ENCODE assay signal across 1 cellular context in the genomic region with DNA sequence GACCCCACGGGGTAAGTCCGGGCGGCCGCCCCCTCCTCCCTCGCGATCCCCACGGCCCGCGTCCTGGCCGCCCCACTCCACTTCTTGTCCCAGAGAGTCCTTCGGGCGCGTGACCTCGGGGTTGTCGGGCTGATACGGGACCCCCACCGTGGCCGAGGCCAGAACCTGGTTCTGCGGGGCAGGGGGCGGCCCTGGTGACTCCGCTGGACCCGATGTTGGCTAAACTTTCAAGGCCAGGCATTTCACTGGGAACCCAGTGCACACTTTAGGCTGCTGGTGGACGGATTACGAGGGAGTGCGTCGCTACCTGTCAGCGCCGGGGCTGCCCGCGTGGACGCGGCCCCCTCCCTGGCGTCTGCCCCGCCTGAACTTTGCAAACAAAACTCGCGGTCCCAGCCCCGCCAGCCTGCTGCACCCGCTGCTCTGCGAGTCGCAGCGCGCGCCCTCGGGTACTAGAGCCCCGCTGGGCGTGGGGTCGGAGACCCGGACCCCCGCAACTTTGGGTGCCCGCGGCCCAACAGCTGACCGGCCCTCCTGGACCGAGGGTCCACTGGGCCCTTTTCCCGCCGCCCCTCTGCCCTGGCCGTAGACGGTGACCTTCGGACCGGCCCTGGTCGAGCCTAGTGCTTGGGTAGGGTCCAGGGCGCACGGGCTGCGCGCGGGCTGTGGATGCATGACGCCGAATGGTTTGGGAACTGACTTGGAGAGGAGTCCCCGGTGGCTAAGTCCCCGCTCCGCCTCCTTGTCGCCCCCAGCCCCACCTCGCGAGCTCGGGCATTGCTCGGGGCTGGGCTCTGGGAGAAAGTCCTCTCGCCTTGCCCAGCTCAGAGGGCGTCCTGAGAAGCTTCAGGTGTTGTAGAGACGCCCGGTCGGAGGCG.
A peak's percentile ranks its signal among the peaks of the same experiment; 100 is the strongest.
TF ChIP-seq lines count a peak whose summit lies in the region.

No MANE protein-coding gene starts in this region.

TF ChIP-seq in HepG2, 621 proteins besides CTCF, POLR2A, EP300 and RAD21 (continued from another document and continues in another):
- TF ChIP-seq, protein P1, sequence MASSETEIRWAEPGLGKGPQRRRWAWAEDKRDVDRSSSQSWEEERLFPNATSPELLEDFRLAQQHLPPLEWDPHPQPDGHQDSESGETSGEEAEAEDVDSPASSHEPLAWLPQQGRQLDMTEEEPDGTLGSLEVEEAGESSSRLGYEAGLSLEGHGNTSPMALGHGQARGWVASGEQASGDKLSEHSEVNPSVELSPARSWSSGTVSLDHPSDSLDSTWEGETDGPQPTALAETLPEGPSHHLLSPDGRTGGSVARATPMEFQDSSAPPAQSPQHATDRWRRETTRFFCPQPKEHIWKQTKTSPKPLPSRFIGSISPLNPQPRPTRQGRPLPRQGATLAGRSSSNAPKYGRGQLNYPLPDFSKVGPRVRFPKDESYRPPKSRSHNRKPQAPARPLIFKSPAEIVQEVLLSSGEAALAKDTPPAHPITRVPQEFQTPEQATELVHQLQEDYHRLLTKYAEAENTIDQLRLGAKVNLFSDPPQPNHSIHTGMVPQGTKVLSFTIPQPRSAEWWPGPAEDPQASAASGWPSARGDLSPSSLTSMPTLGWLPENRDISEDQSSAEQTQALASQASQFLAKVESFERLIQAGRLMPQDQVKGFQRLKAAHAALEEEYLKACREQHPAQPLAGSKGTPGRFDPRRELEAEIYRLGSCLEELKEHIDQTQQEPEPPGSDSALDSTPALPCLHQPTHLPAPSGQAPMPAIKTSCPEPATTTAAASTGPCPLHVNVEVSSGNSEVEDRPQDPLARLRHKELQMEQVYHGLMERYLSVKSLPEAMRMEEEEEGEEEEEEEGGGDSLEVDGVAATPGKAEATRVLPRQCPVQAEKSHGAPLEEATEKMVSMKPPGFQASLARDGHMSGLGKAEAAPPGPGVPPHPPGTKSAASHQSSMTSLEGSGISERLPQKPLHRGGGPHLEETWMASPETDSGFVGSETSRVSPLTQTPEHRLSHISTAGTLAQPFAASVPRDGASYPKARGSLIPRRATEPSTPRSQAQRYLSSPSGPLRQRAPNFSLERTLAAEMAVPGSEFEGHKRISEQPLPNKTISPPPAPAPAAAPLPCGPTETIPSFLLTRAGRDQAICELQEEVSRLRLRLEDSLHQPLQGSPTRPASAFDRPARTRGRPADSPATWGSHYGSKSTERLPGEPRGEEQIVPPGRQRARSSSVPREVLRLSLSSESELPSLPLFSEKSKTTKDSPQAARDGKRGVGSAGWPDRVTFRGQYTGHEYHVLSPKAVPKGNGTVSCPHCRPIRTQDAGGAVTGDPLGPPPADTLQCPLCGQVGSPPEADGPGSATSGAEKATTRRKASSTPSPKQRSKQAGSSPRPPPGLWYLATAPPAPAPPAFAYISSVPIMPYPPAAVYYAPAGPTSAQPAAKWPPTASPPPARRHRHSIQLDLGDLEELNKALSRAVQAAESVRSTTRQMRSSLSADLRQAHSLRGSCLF (CRISPR knock-in tag; IDR thresholded peaks at IDR 0.05; ENCODE audit: borderline replicate concordance): no peak
- TF ChIP-seq ZNF326 (CRISPR knock-in tag; IDR thresholded peaks at IDR 0.05; ENCODE audit: borderline replicate concordance) (no peak), YY1 (IDR thresholded peaks at IDR 0.05; ENCODE audit: insufficient read depth, insufficient replicate concordance, low read depth, low read length) (no peak), NFATC3 (CRISPR knock-in tag; IDR thresholded peaks at IDR 0.05) (no peak), KLF11 (CRISPR knock-in tag; IDR thresholded peaks at IDR 0.05) (no peak), PRPF4 (IDR thresholded peaks at IDR 0.05; ENCODE audit: low read depth, low read length, poor library complexity, severe bottlenecking) (no peak), ZNF558 (CRISPR knock-in tag; IDR thresholded peaks at IDR 0.05; ENCODE audit: borderline replicate concordance) (peak; percentile 29), JUND (CRISPR knock-in tag; IDR thresholded peaks at IDR 0.05) (no peak), ZNF891 (CRISPR knock-in tag; IDR thresholded peaks at IDR 0.05) (0 out of 2 replicates have a peak, but pooled peaks have one; percentile 41), GMEB1 (CRISPR knock-in tag; IDR thresholded peaks at IDR 0.05; ENCODE audit: borderline replicate concordance) (peak; percentile 34; the same call in 1 of the 2 replicates), ZSCAN20 (CRISPR knock-in tag; IDR thresholded peaks at IDR 0.05; ENCODE audit: borderline replicate concordance) (peak; percentile 78; the same call in 1 of the 2 replicates), KMT2A (CRISPR knock-in tag; IDR thresholded peaks at IDR 0.05) (peak; percentile 67), ATF5 (CRISPR knock-in tag; IDR thresholded peaks at IDR 0.05; ENCODE audit: low read depth) (no peak), ZNF563 (CRISPR knock-in tag; IDR thresholded peaks at IDR 0.05) (peak; percentile 75; the same call in 1 of the 2 replicates), ZNF225 (CRISPR knock-in tag; IDR thresholded peaks at IDR 0.05) (peak; percentile 70), TMF1 (CRISPR knock-in tag; IDR thresholded peaks at IDR 0.05; ENCODE audit: low read depth) (peak; percentile 82), ZNF10 (CRISPR knock-in tag; IDR thresholded peaks at IDR 0.05; ENCODE audit: borderline replicate concordance, low read depth) (no peak), RBFOX2 (IDR thresholded peaks at IDR 0.05; ENCODE audit: low read depth, low read length) (peak; percentile 90), KDM5B (CRISPR knock-in tag; IDR thresholded peaks at IDR 0.05; ENCODE audit: borderline replicate concordance) (peak; percentile 88; the same call in 1 of the 2 replicates), ZNF552 (CRISPR knock-in tag; IDR thresholded peaks at IDR 0.05; ENCODE audit: borderline replicate concordance) (no peak), HDAC6 (IDR thresholded peaks at IDR 0.05; ENCODE audit: low read depth, low read length) (no peak), KAT8 (CRISPR knock-in tag; IDR thresholded peaks at IDR 0.05) (0 out of 2 replicates have a peak, but pooled peaks have one; percentile 31), ZNF234 (CRISPR knock-in tag; conservative IDR thresholded peaks at IDR 0.05) (no peak; the same call in 1 of the 2 replicates), NFYB (CRISPR knock-in tag; IDR thresholded peaks at IDR 0.05) (no peak), ZBTB21 (CRISPR knock-in tag; IDR thresholded peaks at IDR 0.05) (no peak), ZBTB1 (CRISPR knock-in tag; IDR thresholded peaks at IDR 0.05; ENCODE audit: borderline replicate concordance) (no peak), MXI1 (IDR thresholded peaks at IDR 0.05; ENCODE audit: borderline replicate concordance, low read depth, low read length) (peak; percentile 8; the same call in 1 of the 3 replicates), SAFB2 (CRISPR knock-in tag; IDR thresholded peaks at IDR 0.05; ENCODE audit: borderline replicate concordance, low read depth) (no peak), SKI (IDR thresholded peaks at IDR 0.05; ENCODE audit: partially characterized antibody) (peak; percentile 79), ZNF280B (CRISPR knock-in tag; IDR thresholded peaks at IDR 0.05; ENCODE audit: borderline replicate concordance) (peak; percentile 62; the same call in 1 of the 2 replicates), ZFP1 (CRISPR knock-in tag; IDR thresholded peaks at IDR 0.05) (no peak), SMAD3 (CRISPR knock-in tag; IDR thresholded peaks at IDR 0.05) (no peak), SYNCRIP (IDR thresholded peaks at IDR 0.05; ENCODE audit: insufficient read depth, low read depth, low read length) (no peak), ELF3 (CRISPR knock-in tag; IDR thresholded peaks at IDR 0.05) (no peak), ASH2L (IDR thresholded peaks at IDR 0.05; ENCODE audit: insufficient read length, low read depth, low read length) (peak; percentile 39)
- TF ChIP-seq, protein P2, sequence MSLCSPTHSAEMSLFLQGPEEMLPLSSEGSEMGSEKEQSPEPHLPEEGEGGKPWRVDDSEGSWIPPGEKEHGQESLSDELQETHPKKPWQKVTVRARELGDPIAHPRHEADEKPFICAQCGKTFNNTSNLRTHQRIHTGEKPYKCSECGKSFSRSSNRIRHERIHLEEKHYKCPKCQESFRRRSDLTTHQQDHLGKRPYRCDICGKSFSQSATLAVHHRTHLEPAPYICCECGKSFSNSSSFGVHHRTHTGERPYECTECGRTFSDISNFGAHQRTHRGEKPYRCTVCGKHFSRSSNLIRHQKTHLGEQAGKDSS (CRISPR knock-in tag; IDR thresholded peaks at IDR 0.05; ENCODE audit: borderline replicate concordance, low read depth): peak; percentile 78; the same call in 1 of the 2 replicates
- TF ChIP-seq, protein P3, sequence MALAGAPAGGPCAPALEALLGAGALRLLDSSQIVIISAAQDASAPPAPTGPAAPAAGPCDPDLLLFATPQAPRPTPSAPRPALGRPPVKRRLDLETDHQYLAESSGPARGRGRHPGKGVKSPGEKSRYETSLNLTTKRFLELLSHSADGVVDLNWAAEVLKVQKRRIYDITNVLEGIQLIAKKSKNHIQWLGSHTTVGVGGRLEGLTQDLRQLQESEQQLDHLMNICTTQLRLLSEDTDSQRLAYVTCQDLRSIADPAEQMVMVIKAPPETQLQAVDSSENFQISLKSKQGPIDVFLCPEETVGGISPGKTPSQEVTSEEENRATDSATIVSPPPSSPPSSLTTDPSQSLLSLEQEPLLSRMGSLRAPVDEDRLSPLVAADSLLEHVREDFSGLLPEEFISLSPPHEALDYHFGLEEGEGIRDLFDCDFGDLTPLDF (CRISPR knock-in tag; IDR thresholded peaks at IDR 0.05): peak; percentile 88
- TF ChIP-seq, protein P4, sequence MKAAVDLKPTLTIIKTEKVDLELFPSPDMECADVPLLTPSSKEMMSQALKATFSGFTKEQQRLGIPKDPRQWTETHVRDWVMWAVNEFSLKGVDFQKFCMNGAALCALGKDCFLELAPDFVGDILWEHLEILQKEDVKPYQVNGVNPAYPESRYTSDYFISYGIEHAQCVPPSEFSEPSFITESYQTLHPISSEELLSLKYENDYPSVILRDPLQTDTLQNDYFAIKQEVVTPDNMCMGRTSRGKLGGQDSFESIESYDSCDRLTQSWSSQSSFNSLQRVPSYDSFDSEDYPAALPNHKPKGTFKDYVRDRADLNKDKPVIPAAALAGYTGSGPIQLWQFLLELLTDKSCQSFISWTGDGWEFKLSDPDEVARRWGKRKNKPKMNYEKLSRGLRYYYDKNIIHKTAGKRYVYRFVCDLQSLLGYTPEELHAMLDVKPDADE (CRISPR knock-in tag; IDR thresholded peaks at IDR 0.05): 0 out of 2 replicates have a peak, but pooled peaks have one; percentile 53
- TF ChIP-seq, protein P5, sequence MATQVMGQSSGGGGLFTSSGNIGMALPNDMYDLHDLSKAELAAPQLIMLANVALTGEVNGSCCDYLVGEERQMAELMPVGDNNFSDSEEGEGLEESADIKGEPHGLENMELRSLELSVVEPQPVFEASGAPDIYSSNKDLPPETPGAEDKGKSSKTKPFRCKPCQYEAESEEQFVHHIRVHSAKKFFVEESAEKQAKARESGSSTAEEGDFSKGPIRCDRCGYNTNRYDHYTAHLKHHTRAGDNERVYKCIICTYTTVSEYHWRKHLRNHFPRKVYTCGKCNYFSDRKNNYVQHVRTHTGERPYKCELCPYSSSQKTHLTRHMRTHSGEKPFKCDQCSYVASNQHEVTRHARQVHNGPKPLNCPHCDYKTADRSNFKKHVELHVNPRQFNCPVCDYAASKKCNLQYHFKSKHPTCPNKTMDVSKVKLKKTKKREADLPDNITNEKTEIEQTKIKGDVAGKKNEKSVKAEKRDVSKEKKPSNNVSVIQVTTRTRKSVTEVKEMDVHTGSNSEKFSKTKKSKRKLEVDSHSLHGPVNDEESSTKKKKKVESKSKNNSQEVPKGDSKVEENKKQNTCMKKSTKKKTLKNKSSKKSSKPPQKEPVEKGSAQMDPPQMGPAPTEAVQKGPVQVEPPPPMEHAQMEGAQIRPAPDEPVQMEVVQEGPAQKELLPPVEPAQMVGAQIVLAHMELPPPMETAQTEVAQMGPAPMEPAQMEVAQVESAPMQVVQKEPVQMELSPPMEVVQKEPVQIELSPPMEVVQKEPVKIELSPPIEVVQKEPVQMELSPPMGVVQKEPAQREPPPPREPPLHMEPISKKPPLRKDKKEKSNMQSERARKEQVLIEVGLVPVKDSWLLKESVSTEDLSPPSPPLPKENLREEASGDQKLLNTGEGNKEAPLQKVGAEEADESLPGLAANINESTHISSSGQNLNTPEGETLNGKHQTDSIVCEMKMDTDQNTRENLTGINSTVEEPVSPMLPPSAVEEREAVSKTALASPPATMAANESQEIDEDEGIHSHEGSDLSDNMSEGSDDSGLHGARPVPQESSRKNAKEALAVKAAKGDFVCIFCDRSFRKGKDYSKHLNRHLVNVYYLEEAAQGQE (IDR thresholded peaks at IDR 0.05; ENCODE audit: borderline replicate concordance in 1 of 2, low read depth in 1 of 2, low read length in 2 of 2): no peak
- TF ChIP-seq, protein P6, sequence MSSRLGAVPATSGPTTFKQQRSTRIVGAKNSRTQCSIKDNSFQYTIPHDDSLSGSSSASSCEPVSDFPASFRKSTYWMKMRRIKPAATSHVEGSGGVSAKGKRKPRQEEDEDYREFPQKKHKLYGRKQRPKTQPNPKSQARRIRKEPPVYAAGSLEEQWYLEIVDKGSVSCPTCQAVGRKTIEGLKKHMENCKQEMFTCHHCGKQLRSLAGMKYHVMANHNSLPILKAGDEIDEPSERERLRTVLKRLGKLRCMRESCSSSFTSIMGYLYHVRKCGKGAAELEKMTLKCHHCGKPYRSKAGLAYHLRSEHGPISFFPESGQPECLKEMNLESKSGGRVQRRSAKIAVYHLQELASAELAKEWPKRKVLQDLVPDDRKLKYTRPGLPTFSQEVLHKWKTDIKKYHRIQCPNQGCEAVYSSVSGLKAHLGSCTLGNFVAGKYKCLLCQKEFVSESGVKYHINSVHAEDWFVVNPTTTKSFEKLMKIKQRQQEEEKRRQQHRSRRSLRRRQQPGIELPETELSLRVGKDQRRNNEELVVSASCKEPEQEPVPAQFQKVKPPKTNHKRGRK (CRISPR knock-in tag; IDR thresholded peaks at IDR 0.05): 0 out of 2 replicates have a peak, but pooled peaks have one; percentile 38
